15 cellular contexts compared by ENCODE assay signal in the genomic region with DNA sequence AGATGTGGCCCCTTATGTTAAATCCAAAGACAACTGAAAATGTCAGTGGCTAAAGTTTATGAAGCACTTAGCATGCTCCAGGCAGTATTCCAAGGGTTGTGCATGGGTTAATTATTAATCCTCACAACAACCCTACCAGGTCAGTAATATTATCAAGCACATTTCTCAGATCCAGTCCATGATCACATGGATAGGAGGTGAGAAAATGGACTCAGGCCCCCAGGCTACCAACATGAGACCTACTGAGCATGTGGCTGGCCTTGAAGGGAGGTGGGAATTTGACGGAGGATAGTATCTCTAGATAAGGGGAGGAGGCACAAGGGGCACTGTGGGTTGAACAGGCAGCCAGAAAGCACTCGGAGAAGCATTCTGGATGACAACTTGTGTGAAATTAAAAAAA.
DNase-seq lines count a peak whose midpoint lies in the region; ATAC-seq, FAIRE-seq and TF ChIP-seq lines count a peak whose summit lies in the region.
"Had no signal": no experiment of that assay in that cellular context is flagged by ENCODE, and none has a peak within 500 bp of the region (broad histone marks: within the 10 kb centered on the region; RNA-seq: fewer than 3 reads in every experiment).

No MANE protein-coding gene starts in this region.

- DNase-seq in HuH-7 (ENCODE audit: low spot score) (peak; percentile 49), mesothelial cell of epicardium (ENCODE audit: low spot score in 2 of 2, unreplicated experiment in 2 of 2) (no peak), medulla oblongata (ENCODE audit: extremely low spot score) (no peak), OCI-M2 (lab: John Stamatoyannopoulos, UW; ENCODE audit: unreplicated experiment) (no peak), mesenteric fat pad (ENCODE audit: low spot score) (no peak)
- DNase-seq: BE2C; CD4-positive, alpha-beta memory T cell; EL; NCI-H1092; NCI-H345; NCI-H526 treated with DMSO at 0.1 percent for 48 hours; PC-3 had no signal

- no peak for TF ChIP-seq CTCF in mesothelial cell of epicardium (IDR thresholded peaks at IDR 0.05; ENCODE audit: unreplicated experiment)

- FAIRE-seq in islet of Langerhans (lab: Jason Lieb, UNC) = peak; percentile 5
- FAIRE-seq: H54 had no signal

- H3K27ac Mint-ChIP-seq in mesothelial cell of epicardium = peak overlapping the region; percentile 87
- H3K27ac Mint-ChIP-seq: CD4-positive, alpha-beta memory T cell had no signal

- ATAC-seq in HG03520 (IDR thresholded peaks at IDR 0.05; ENCODE audit: unreplicated experiment) = no peak
- ATAC-seq: PC-3 had no signal

- H3K4me3 Mint-ChIP-seq in mesothelial cell of epicardium = no peak overlapping the region
- H3K4me3 Mint-ChIP-seq: CD4-positive, alpha-beta memory T cell had no signal

- H3K9me3 Mint-ChIP-seq in mesothelial cell of epicardium = no peaks in the 10 kb centered on the region

- peaks cover 51% of the 10 kb centered on the region for H3K4me1 Mint-ChIP-seq in mesothelial cell of epicardium
- H3K4me1 Mint-ChIP-seq: CD4-positive, alpha-beta memory T cell had no signal

- H3K27me3 Mint-ChIP-seq in mesothelial cell of epicardium (ENCODE audit: low read depth) = no peaks in the 10 kb centered on the region
- H3K27me3 Mint-ChIP-seq: CD4-positive, alpha-beta memory T cell had no signal

- H3K36me3 Mint-ChIP-seq in mesothelial cell of epicardium = no peaks in the 10 kb centered on the region
- H3K36me3 Mint-ChIP-seq: CD4-positive, alpha-beta memory T cell had no signal
